Comparison of ENCODE assay signal across 15 cellular contexts in the genomic region with DNA sequence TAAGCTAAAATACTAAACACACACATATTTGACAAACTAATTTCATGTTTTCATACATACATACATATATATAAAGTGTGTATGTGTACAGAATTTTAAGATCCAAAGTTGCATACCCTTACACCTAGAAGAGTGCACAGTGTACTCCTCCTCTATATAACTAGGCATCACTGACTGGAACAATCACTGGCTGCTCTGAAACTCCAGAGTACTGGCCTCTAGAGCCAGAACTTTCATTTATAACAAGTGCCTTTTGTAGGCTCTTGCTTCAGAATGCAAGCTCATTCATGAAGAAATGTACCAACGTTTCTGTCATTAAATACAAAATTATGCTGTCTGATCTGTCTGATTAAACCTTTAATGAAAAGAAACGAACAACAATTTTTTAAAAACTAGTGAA. TPM values are rescaled to one million over a fixed set of nuclear protein-coding genes. Genes with fewer than 3 reads are reported as not detected.
DNase-seq lines count a peak whose midpoint lies in the region; ATAC-seq and TF ChIP-seq lines count a peak whose summit lies in the region.
"Had no signal": no experiment of that assay in that cellular context is flagged by ENCODE, and none has a peak within 500 bp of the region (broad histone marks: within the 10 kb centered on the region; RNA-seq: fewer than 3 reads in every experiment).

No MANE protein-coding gene starts in this region.

- no peak for ATAC-seq in gastrocnemius medialis
- ATAC-seq in GM18519 (IDR thresholded peaks at IDR 0.05; ENCODE audit: low FRiP score, unreplicated experiment) = no peak

- intact Hi-C loops in activated CD4-positive, alpha-beta T cell treated with anti-CD3 and anti-CD28 coated beads, Interleukin-2, amount 10 ng/mL, durations not matched to agents 24 days and 14 days (cut with micrococcal nuclease) = no loop called here
- intact Hi-C loops in gastrocnemius medialis (cut with DNase I; ENCODE audit: low total_unique reads) = no loop called here

- WGBS in liver = 50% methylated on average over 2 of the region's 2 CpGs

- no peak overlapping the region for H3K9ac ChIP-seq in liver (ENCODE audit: low read depth in 1 of 2, low read length in 2 of 2)

- H3K4me3 ChIP-seq in liver (ENCODE audit: low read depth in 1 of 3, low read length in 3 of 3) = no peak overlapping the region
- no peak overlapping the region for H3K4me3 ChIP-seq in gastrocnemius medialis
- H3K4me3 ChIP-seq: PC-9 had no signal

- H3K9me3 ChIP-seq in liver (ENCODE audit: control insufficient read depth in 4 of 4, low read length in 3 of 4) = no peaks in the 10 kb centered on the region
- no peaks in the 10 kb centered on the region for H3K9me3 ChIP-seq in gastrocnemius medialis
- H3K9me3 ChIP-seq: BE2C had no signal

- peaks cover 2% of the 10 kb centered on the region for H3K4me1 Mint-ChIP-seq in activated CD4-positive, alpha-beta T cell treated with anti-CD3 and anti-CD28 coated beads, Interleukin-2, amount 10 ng/mL, durations not matched to agents 24 days and 14 days

- no peak for TF ChIP-seq POLR2A in gastrocnemius medialis (IDR thresholded peaks at IDR 0.05)

- H3K4me1 ChIP-seq in liver (ENCODE audit: control insufficient read depth in 4 of 4, insufficient read depth in 4 of 4, low read length in 3 of 4) (peaks cover 3 to 12% (median 5%) of the 10 kb centered on the region in 4 donors), gastrocnemius medialis (peaks cover 32 to 37% of the 10 kb centered on the region in 2 donors)

- peaks cover 35% of the 10 kb centered on the region for H3K36me3 Mint-ChIP-seq in activated CD4-positive, alpha-beta T cell treated with anti-CD3 and anti-CD28 coated beads, Interleukin-2, amount 10 ng/mL, durations not matched to agents 24 days and 14 days (ENCODE audit: low read depth)

- H3K27me3 Mint-ChIP-seq in activated CD4-positive, alpha-beta T cell treated with anti-CD3 and anti-CD28 coated beads, Interleukin-2, amount 10 ng/mL, durations not matched to agents 24 days and 14 days = no peaks in the 10 kb centered on the region
- H3K27me3 Mint-ChIP-seq: CD4-positive, alpha-beta T cell had no signal

- TF ChIP-seq CTCF in liver (IDR thresholded peaks at IDR 0.05; ENCODE audit: low read depth, low read length, missing input control) = no peak
- TF ChIP-seq CTCF in gastrocnemius medialis (IDR thresholded peaks at IDR 0.05 in 4 of 5, conservative IDR thresholded peaks at IDR 0.05 in 1 of 5) = no peak

- H3K36me3 ChIP-seq in liver (ENCODE audit: control insufficient read depth in 4 of 4, insufficient read depth in 3 of 4, low read depth in 1 of 4, low read length in 3 of 4) (peaks cover 4 to 35% (median 29%) of the 10 kb centered on the region in 4 donors), gastrocnemius medialis (peaks cover 0 to 45% of the 10 kb centered on the region in 2 donors)

- no peak for TF ChIP-seq RAD21 in liver (IDR thresholded peaks at IDR 0.05)

- H3K27me3 ChIP-seq in liver (ENCODE audit: control insufficient read depth in 4 of 4, insufficient read depth in 4 of 4, low read length in 3 of 4) (no peaks in the 10 kb centered on the region), gastrocnemius medialis (no peaks in the 10 kb centered on the region)
- H3K27me3 ChIP-seq: BE2C had no signal

- no peak overlapping the region for H3K27ac Mint-ChIP-seq in activated CD4-positive, alpha-beta T cell treated with anti-CD3 and anti-CD28 coated beads, Interleukin-2, amount 10 ng/mL, durations not matched to agents 24 days and 14 days

- H3K27ac ChIP-seq in cingulate gyrus (ENCODE audit: low read depth, low read length) (peak overlapping the region; percentile 51), liver (ENCODE audit: low read depth in 1 of 2, low read length in 2 of 2) (peak overlapping the region in 1 of 2 donors; percentile 11), gastrocnemius medialis (peak overlapping the region; percentile 13 to 75 (median 52))
- H3K27ac ChIP-seq: 22Rv1, PC-9 had no signal

- H3K4me3 Mint-ChIP-seq in activated CD4-positive, alpha-beta T cell treated with anti-CD3 and anti-CD28 coated beads, Interleukin-2, amount 10 ng/mL, durations not matched to agents 24 days and 14 days = no peak overlapping the region
- H3K4me3 Mint-ChIP-seq: CD4-positive, alpha-beta T cell had no signal

- DNase-seq in activated CD4-positive, alpha-beta T cell treated with anti-CD3 and anti-CD28 coated beads, Interleukin-2, amount 10 ng/mL, durations not matched to agents 24 days and 14 days = peak; percentile 8
- no peak for DNase-seq in activated CD4-positive, alpha-beta T cell treated with anti-CD3 and anti-CD28 coated beads, Interleukin-2, amount 50 U/mL, for 1 hour
- DNase-seq in gastrocnemius medialis = no peak
- DNase-seq in mucosa of gallbladder (ENCODE audit: low spot score) = no peak
- no peak for DNase-seq in UCSD-AML1 (lab: John Stamatoyannopoulos, UW; ENCODE audit: unreplicated experiment)
- DNase-seq: CD4-positive, alpha-beta T cell; Kasumi-1; MM.1S; NCI-H1092 treated with DMSO at 0.1 percent for 48 hours; PC-9 had no signal

- in situ Hi-C loops in gastrocnemius medialis (cut with MboI; ENCODE audit: low sequenced_read_pairs in 4 of 4) = no loop called here

- no peaks in the 10 kb centered on the region for H3K9me3 Mint-ChIP-seq in activated CD4-positive, alpha-beta T cell treated with anti-CD3 and anti-CD28 coated beads, Interleukin-2, amount 10 ng/mL, durations not matched to agents 24 days and 14 days
- H3K9me3 Mint-ChIP-seq: CD4-positive, alpha-beta T cell had no signal

TF ChIP-seq in liver, 16 proteins besides CTCF, POLR2A, EP300 and RAD21:
- TF ChIP-seq EGR1 (IDR thresholded peaks at IDR 0.05; ENCODE audit: low read depth in 2 of 2) (peak in 1 of 2 donors; percentile 20), NR2F2 (IDR thresholded peaks at IDR 0.05) (peak; percentile 9)
- TF ChIP-seq, protein P1, sequence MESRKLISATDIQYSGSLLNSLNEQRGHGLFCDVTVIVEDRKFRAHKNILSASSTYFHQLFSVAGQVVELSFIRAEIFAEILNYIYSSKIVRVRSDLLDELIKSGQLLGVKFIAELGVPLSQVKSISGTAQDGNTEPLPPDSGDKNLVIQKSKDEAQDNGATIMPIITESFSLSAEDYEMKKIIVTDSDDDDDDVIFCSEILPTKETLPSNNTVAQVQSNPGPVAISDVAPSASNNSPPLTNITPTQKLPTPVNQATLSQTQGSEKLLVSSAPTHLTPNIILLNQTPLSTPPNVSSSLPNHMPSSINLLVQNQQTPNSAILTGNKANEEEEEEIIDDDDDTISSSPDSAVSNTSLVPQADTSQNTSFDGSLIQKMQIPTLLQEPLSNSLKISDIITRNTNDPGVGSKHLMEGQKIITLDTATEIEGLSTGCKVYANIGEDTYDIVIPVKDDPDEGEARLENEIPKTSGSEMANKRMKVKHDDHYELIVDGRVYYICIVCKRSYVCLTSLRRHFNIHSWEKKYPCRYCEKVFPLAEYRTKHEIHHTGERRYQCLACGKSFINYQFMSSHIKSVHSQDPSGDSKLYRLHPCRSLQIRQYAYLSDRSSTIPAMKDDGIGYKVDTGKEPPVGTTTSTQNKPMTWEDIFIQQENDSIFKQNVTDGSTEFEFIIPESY (IDR thresholded peaks at IDR 0.05) = no peak

RNA-seq across cellular contexts. Expression of a gene that starts 4.0 kb away (rescaled TPM):
- 4.7 and 6.0 TPM in 2 replicates for total RNA-seq in activated CD4-positive, alpha-beta T cell treated with anti-CD3 and anti-CD28 coated beads, Interleukin-2, amount 10 ng/mL, durations not matched to agents 24 days and 14 days
- total RNA-seq in liver = 10 to 100 TPM; 12.0 to 56.7 TPM
- polyA plus RNA-seq in liver = 100 to 1,000 TPM in 1 of 2 donors, 10 to 100 TPM in 1; 68.1 to 736 TPM
- total RNA-seq in gastrocnemius medialis = 1 to 10 TPM in 2 of 4 donors, under 1 TPM in 2; 0.52 to 3.3 (median 0.88) TPM
- 42.4 TPM for total RNA-seq in mucosa of gallbladder

RNA-seq across cellular contexts. Expression of a gene that starts 11.0 kb away (rescaled TPM):
- 454 and 464 TPM in 2 replicates for total RNA-seq in activated CD4-positive, alpha-beta T cell treated with anti-CD3 and anti-CD28 coated beads, Interleukin-2, amount 10 ng/mL, durations not matched to agents 24 days and 14 days
- total RNA-seq in liver (100 to 1,000 TPM in 1 of 2 donors, 10 to 100 TPM in 1; 62.5 to 103 TPM), gastrocnemius medialis (100 to 1,000 TPM; 273 to 566 (median 326) TPM), mucosa of gallbladder (625 TPM)
- polyA plus RNA-seq in liver = 1,000 to 10,000 TPM in 1 of 2 donors, 100 to 1,000 TPM in 1; 548 to 2,326 TPM

RNA-seq across cellular contexts. Expression of a gene that starts 11.2 kb away (rescaled TPM):
- 0.30 and 0.45 TPM in 2 replicates for total RNA-seq in activated CD4-positive, alpha-beta T cell treated with anti-CD3 and anti-CD28 coated beads, Interleukin-2, amount 10 ng/mL, durations not matched to agents 24 days and 14 days
- total RNA-seq in liver (under 1 TPM in 1 of 2 donors, not detected in 1; 0.08 TPM), gastrocnemius medialis (1 to 10 TPM in 1 of 4 donors, under 1 TPM in 2, not detected in 1; 0.13 to 2.5 (median 0.46) TPM), mucosa of gallbladder (0.09 TPM)
- under 1 TPM; 0.08 to 0.10 TPM for polyA plus RNA-seq in liver

RNA-seq across cellular contexts. Expression of a gene that starts 47.0 kb away (rescaled TPM):
- total RNA-seq in activated CD4-positive, alpha-beta T cell treated with anti-CD3 and anti-CD28 coated beads, Interleukin-2, amount 10 ng/mL, durations not matched to agents 24 days and 14 days = 5.3 and 7.4 TPM in 2 replicates
- total RNA-seq in liver (10 to 100 TPM in 1 of 2 donors, 1 to 10 TPM in 1; 6.1 to 23.0 TPM), gastrocnemius medialis (1 to 10 TPM in 3 of 4 donors, under 1 TPM in 1; 0.61 to 6.0 (median 2.0) TPM), mucosa of gallbladder (96.1 TPM)
- polyA plus RNA-seq in liver = 10 to 100 TPM; 13.7 to 28.5 TPM
